In genomic region chr3:52555056-52555455, GRCh38 we compare ENCODE assay signal across 21 cellular contexts. TPM values are rescaled to one million over a fixed set of nuclear protein-coding genes. Genes with fewer than 3 reads are reported as not detected.
DNase-seq lines count a peak whose midpoint lies in the region; ATAC-seq and TF ChIP-seq lines count a peak whose summit lies in the region.
"Had no signal": no experiment of that assay in that cellular context is flagged by ENCODE, and none has a peak within 500 bp of the region (broad histone marks: within the 10 kb centered on the region; RNA-seq: fewer than 3 reads in every experiment).

No MANE protein-coding gene starts in this region.

- no peak for TF ChIP-seq CTCF in lower leg skin (IDR thresholded peaks at IDR 0.05)
- TF ChIP-seq CTCF in nephron progenitor cell (IDR thresholded peaks at IDR 0.05), result no peak

- peak overlapping the region; percentile 17 for H3K27ac Mint-ChIP-seq in activated naive CD4-positive, alpha-beta T cell treated with anti-CD3 and anti-CD28 coated beads, Interleukin-2, amount 50 U/mL, for 24 hours
- H3K27ac Mint-ChIP-seq in nephron progenitor cell, result no peak overlapping the region

- H3K9me3 Mint-ChIP-seq in activated naive CD4-positive, alpha-beta T cell treated with anti-CD3 and anti-CD28 coated beads, Interleukin-2, amount 50 U/mL, for 24 hours, result no peaks in the 10 kb centered on the region
- no peaks in the 10 kb centered on the region for H3K9me3 Mint-ChIP-seq in nephron progenitor cell
- H3K9me3 Mint-ChIP-seq: CD8-positive, alpha-beta memory T cell had no signal

- TF ChIP-seq POLR2A in lower leg skin (IDR thresholded peaks at IDR 0.05), result no peak

- 85 to 89% methylated on average over 1 of the region's 1 CpG for WGBS in lower leg skin, 2 donors

- H3K27me3 Mint-ChIP-seq in activated naive CD4-positive, alpha-beta T cell treated with anti-CD3 and anti-CD28 coated beads, Interleukin-2, amount 50 U/mL, for 24 hours, result no peaks in the 10 kb centered on the region
- H3K27me3 Mint-ChIP-seq in nephron progenitor cell (ENCODE audit: low read depth, poor library complexity), result no peaks in the 10 kb centered on the region
- H3K27me3 Mint-ChIP-seq: CD8-positive, alpha-beta memory T cell had no signal

- intact Hi-C loops in sciatic nerve (cut with DNase I), result no loop called here
- intact Hi-C loops in lower leg skin (cut with DNase I; ENCODE audit: low total_unique reads), result no loop called here

- no peak for DNase-seq in activated naive CD4-positive, alpha-beta T cell treated with Interleukin-2 at 50 U/mL for 16 hours
- peak; percentile 9 for DNase-seq in NCI-H774 (lab: John Stamatoyannopoulos, UW)
- DNase-seq in dermis blood vessel endothelial cell, result peak; percentile 7
- DNase-seq in sciatic nerve (ENCODE audit: low spot score), result no peak
- DNase-seq in lower leg skin (ENCODE audit: low spot score in 2 of 2), result no peak
- DNase-seq in nephron progenitor cell, result no peak
- DNase-seq: CD8-positive, alpha-beta memory T cell; DND-41; GDM1; KG1; NCI-H1048; NCI-H1436 treated with DMSO at 0.1 percent for 48 hours; NCI-H2081 treated with DMSO at 0.1 percent for 48 hours; NCI-H226; NCI-H526; OCI-M1; SIG-M5 had no signal

- no peak overlapping the region for H3K4me3 ChIP-seq in lower leg skin (ENCODE audit: low read depth, poor library complexity, severe bottlenecking)
- H3K4me3 ChIP-seq: BLaER1 had no signal

- H3K36me3 Mint-ChIP-seq in activated naive CD4-positive, alpha-beta T cell treated with anti-CD3 and anti-CD28 coated beads, Interleukin-2, amount 50 U/mL, for 24 hours, result peaks cover 15% of the 10 kb centered on the region
- peaks cover 34% of the 10 kb centered on the region for H3K36me3 Mint-ChIP-seq in nephron progenitor cell (ENCODE audit: low read depth)

- no peak overlapping the region for H3K4me3 Mint-ChIP-seq in activated naive CD4-positive, alpha-beta T cell treated with anti-CD3 and anti-CD28 coated beads, Interleukin-2, amount 50 U/mL, for 24 hours
- no peak overlapping the region for H3K4me3 Mint-ChIP-seq in nephron progenitor cell
- H3K4me3 Mint-ChIP-seq: CD8-positive, alpha-beta memory T cell had no signal

- ATAC-seq in sciatic nerve (peak; percentile 18), GM21381 (IDR thresholded peaks at IDR 0.05; ENCODE audit: unreplicated experiment) (no peak)
- ATAC-seq: HepG2 had no signal

- H3K4me1 Mint-ChIP-seq in activated naive CD4-positive, alpha-beta T cell treated with anti-CD3 and anti-CD28 coated beads, Interleukin-2, amount 50 U/mL, for 24 hours, result peaks cover 1% of the 10 kb centered on the region
- H3K4me1 Mint-ChIP-seq in nephron progenitor cell, result no peaks in the 10 kb centered on the region

RNA-seq across cellular contexts. Expression of gene UQCC5, which starts 18.7 kb away (rescaled TPM):
- total RNA-seq in dermis blood vessel endothelial cell (1.7 and 2.7 TPM in 2 replicates), sciatic nerve (16.0 TPM), lower leg skin (10 to 100 TPM in 2 of 4 donors, 1 to 10 TPM in 2; 1.3 to 29.5 (median 6.3) TPM)

RNA-seq across cellular contexts. Expression of gene NT5DC2, which starts 21.4 kb away (rescaled TPM):
- total RNA-seq in dermis blood vessel endothelial cell (32.2 and 81.1 TPM in 2 replicates), sciatic nerve (78.3 TPM), lower leg skin (10 to 100 TPM; 40.3 to 61.4 (median 48.0) TPM)

RNA-seq across cellular contexts. Expression of gene STAB1, which starts 59.9 kb away (rescaled TPM):
- total RNA-seq in dermis blood vessel endothelial cell, result 462 and 464 TPM in 2 replicates
- 256 TPM for total RNA-seq in sciatic nerve
- total RNA-seq in lower leg skin, result 10 to 100 TPM; 10.1 to 23.9 (median 12.1) TPM

Comparison
In these comparisons a context has a peak if more than half of its experiments do, and no peak if none do; other contexts are left out.
1. DNase-seq: peak in NCI-H774 (single experiment) and dermis blood vessel endothelial cell (single experiment); none in activated naive CD4-positive, alpha-beta T cell treated with Interleukin-2 at 50 U/mL for 16 hours (single experiment), sciatic nerve (single experiment), lower leg skin (0 of 2) and nephron progenitor cell (single experiment).
2. RNA of gene STAB1, which starts 59.9 kb away (total RNA-seq): 462 to 464 TPM in dermis blood vessel endothelial cell and 256 TPM in sciatic nerve (single experiment); 10.1 to 23.9 TPM in lower leg skin; every median in the first group is over 10 times any median in the second.